In genomic region chr12:110531741-110532333, GRCh38 we compare ENCODE assay signal across 8 cellular contexts. TPM values are rescaled to one million over a fixed set of nuclear protein-coding genes. Genes with fewer than 3 reads are reported as not detected.
A peak's percentile ranks its signal among the peaks of the same experiment; 100 is the strongest.
DNase-seq lines count a peak whose midpoint lies in the region; ATAC-seq and TF ChIP-seq lines count a peak whose summit lies in the region.

No MANE protein-coding gene starts in this region.

- peak; percentile 73 for DNase-seq in A172 (ENCODE audit: low spot score)
- DNase-seq in sigmoid colon: no peak
- DNase-seq in neural progenitor cell (ENCODE audit: low spot score): no peak
- DNase-seq in SHP77 (lab: John Stamatoyannopoulos, UW): no peak
- no peak for DNase-seq in SK-N-DZ (ENCODE audit: low spot score)

- no peaks in the 10 kb centered on the region for H3K9me3 Mint-ChIP-seq in neural progenitor cell

- WGBS in sigmoid colon, 2 donors: 9 to 39% methylated on average over 2 of the region's 2 CpGs

- H3K36me3 ChIP-seq in sigmoid colon: peaks cover 0 to 12% (median 3%) of the 10 kb centered on the region in 4 donors
- H3K36me3 ChIP-seq in neural progenitor cell: no peaks in the 10 kb centered on the region

- no peak overlapping the region for H2AFZ ChIP-seq in neural progenitor cell (replicated peaks)

- H3K36me3 Mint-ChIP-seq in neural progenitor cell: peaks cover 6% of the 10 kb centered on the region

- H3F3A ChIP-seq in neural progenitor cell (ENCODE audit: low read depth): no peaks in the 10 kb centered on the region

- peaks cover 4% of the 10 kb centered on the region for H4K20me1 ChIP-seq in neural progenitor cell (ENCODE audit: low read depth)

- no peak overlapping the region for H3K4me3 Mint-ChIP-seq in neural progenitor cell

- H3K9ac ChIP-seq in neural progenitor cell: no peak overlapping the region

- TF ChIP-seq POLR2A in sigmoid colon (IDR thresholded peaks at IDR 0.05): no peak

- H3K4me1 ChIP-seq in sigmoid colon: peaks cover 0 to 65% (median 55%) of the 10 kb centered on the region in 4 donors
- no peaks in the 10 kb centered on the region for H3K4me1 ChIP-seq in neural progenitor cell

- peaks cover 2% of the 10 kb centered on the region for H3K27me3 Mint-ChIP-seq in neural progenitor cell (ENCODE audit: insufficient read depth, low read depth)

- H3K27me3 ChIP-seq in sigmoid colon (no peaks in the 10 kb centered on the region), neural progenitor cell (no peaks in the 10 kb centered on the region)

- H3K4me1 Mint-ChIP-seq in neural progenitor cell: peaks cover 6% of the 10 kb centered on the region

- intact Hi-C loops in sigmoid colon (cut with DNase I): no loop called here

- H3K79me2 ChIP-seq in neural progenitor cell (ENCODE audit: low read depth): no peaks in the 10 kb centered on the region

- TF ChIP-seq EP300 in sigmoid colon (IDR thresholded peaks at IDR 0.05): no peak

- H3K9me3 ChIP-seq in sigmoid colon (no peaks in the 10 kb centered on the region), neural progenitor cell (ENCODE audit: low read depth) (no peaks in the 10 kb centered on the region)

- ATAC-seq in GM18909 (IDR thresholded peaks at IDR 0.05; ENCODE audit: poor library complexity, unreplicated experiment): peak; percentile 90
- peak; percentile 86 for ATAC-seq in HG03060 (IDR thresholded peaks at IDR 0.05; ENCODE audit: low read depth, unreplicated experiment)

- no peak overlapping the region for H3K27ac Mint-ChIP-seq in neural progenitor cell

- TF ChIP-seq CTCF in sigmoid colon (IDR thresholded peaks at IDR 0.05) (no peak), neural progenitor cell (IDR thresholded peaks at IDR 0.05) (no peak)

- H3K4me3 ChIP-seq in sigmoid colon (peak overlapping the region in 1 of 4 donors; percentile 4), neural progenitor cell (no peak overlapping the region)

- H3K27ac ChIP-seq in angular gyrus (ENCODE audit: low read depth, low read length) (peak overlapping the region; percentile 8), sigmoid colon (peak overlapping the region; percentile 45 to 78 (median 69)), neural progenitor cell (no peak overlapping the region)

- no peak overlapping the region for H3K4me2 ChIP-seq in neural progenitor cell

RNA-seq across cellular contexts. Expression of gene RAD9B, which starts 29.7 kb away (rescaled TPM):
- total RNA-seq in A172 (2014; rRNA removed; shearing (Covaris generic)): 0.89 and 2.1 TPM in 2 replicates
- total RNA-seq in sigmoid colon: under 1 TPM; 0.41 to 0.71 (median 0.61) TPM
- polyA plus RNA-seq in sigmoid colon: under 1 TPM in 2 of 3 donors, not detected in 1; 0.36 to 0.46 TPM
- total RNA-seq in neural progenitor cell (ENCODE audit: low replicate concordance): 0.17 and 0.31 TPM in 2 replicates
- 0.28 and 0.42 TPM in 2 replicates for polyA plus RNA-seq in SK-N-DZ (2014; cell fraction: cytosol; rRNA removed)
- polyA plus RNA-seq in SK-N-DZ (2014; cell fraction: nucleus; rRNA removed): 0.05 and 0.19 TPM in 2 replicates

RNA-seq across cellular contexts. Expression of gene VPS29, which starts 29.9 kb away (rescaled TPM):
- 124 and 205 TPM in 2 replicates for total RNA-seq in A172 (2014; rRNA removed; shearing (Covaris generic))
- total RNA-seq in sigmoid colon (100 to 1,000 TPM; 120 to 209 (median 172) TPM), neural progenitor cell (ENCODE audit: low replicate concordance) (69.5 and 101 TPM in 2 replicates)
- polyA plus RNA-seq in sigmoid colon: 100 to 1,000 TPM; 157 to 281 (median 206) TPM
- polyA plus RNA-seq in SK-N-DZ (2014; cell fraction: cytosol; rRNA removed): 88.4 and 108 TPM in 2 replicates
- polyA plus RNA-seq in SK-N-DZ (2014; cell fraction: nucleus; rRNA removed): 138 and 199 TPM in 2 replicates

RNA-seq across cellular contexts. Expression of gene PPTC7, which starts 51.3 kb away (rescaled TPM):
- total RNA-seq in A172 (2014; rRNA removed; shearing (Covaris generic)): 2.7 and 3.6 TPM in 2 replicates
- total RNA-seq in sigmoid colon (10 to 100 TPM; 19.4 to 30.3 (median 22.5) TPM), neural progenitor cell (ENCODE audit: low replicate concordance) (9.1 and 11.2 TPM in 2 replicates)
- polyA plus RNA-seq in sigmoid colon: 10 to 100 TPM; 16.1 to 24.5 (median 18.6) TPM
- polyA plus RNA-seq in SK-N-DZ (2014; cell fraction: cytosol; rRNA removed): 4.0 and 4.5 TPM in 2 replicates
- 3.6 and 8.1 TPM in 2 replicates for polyA plus RNA-seq in SK-N-DZ (2014; cell fraction: nucleus; rRNA removed)
